Comparison of ENCODE assay signal across 8 cellular contexts in genomic region chr19:46860125-46860845, GRCh38. TPM values are rescaled to one million over a fixed set of nuclear protein-coding genes. Genes with fewer than 3 reads are reported as not detected.
DNase-seq lines count a peak whose midpoint lies in the region; ATAC-seq and TF ChIP-seq lines count a peak whose summit lies in the region.

No MANE protein-coding gene starts in this region.

- peak; percentile 49 for ATAC-seq in HG03378 (IDR thresholded peaks at IDR 0.05; ENCODE audit: unreplicated experiment)

- DNase-seq in AG09319 (ENCODE audit: extremely low read depth, low read depth) (peak; percentile 98), NCI-H446 treated with DMSO at 0.1 percent for 48 hours (lab: John Stamatoyannopoulos, UW) (peak; percentile 99), cerebellar nuclear complex (lab: John Stamatoyannopoulos, UW) (peak; percentile 40 to 75), kidney epithelial cell (ENCODE audit: low read depth) (peak; percentile 89)
- peak; percentile 93 for DNase-seq in activated CD4-positive, CD25-positive, alpha-beta regulatory T cell treated with anti-CD3 and anti-CD28 coated beads, Interleukin-2, amount 50 U/mL, for 72 hours
- peak; percentile 96 to 97 for DNase-seq in stimulated activated CD4-positive, alpha-beta T cell treated with anti-CD3 and anti-CD28 coated beads, Interleukin-15, amount 100 ng/mL, for 48 hours (ENCODE audit: low read depth in 2 of 2)

- peak overlapping the region; percentile 85 for H3K4me3 ChIP-seq in kidney epithelial cell (ENCODE audit: low read depth, low read length)

- no peaks in the 10 kb centered on the region for H3K36me3 ChIP-seq in kidney epithelial cell (ENCODE audit: control insufficient read depth, insufficient read depth, low read length)

- no peaks in the 10 kb centered on the region for H3K27me3 ChIP-seq in kidney epithelial cell (ENCODE audit: control insufficient read depth, insufficient read depth, low read length)

- peak; percentile 90 for TF ChIP-seq POLR2A in GM19099 (IDR thresholded peaks at IDR 0.05; ENCODE audit: extremely low read depth, insufficient read length, low read depth)

- no peak for TF ChIP-seq CTCF in AG09319 (IDR thresholded peaks at IDR 0.05; ENCODE audit: low read depth, low read length)
- TF ChIP-seq CTCF in kidney epithelial cell (IDR thresholded peaks at IDR 0.05; ENCODE audit: insufficient read depth, low read length, poor library complexity, severe bottlenecking), result no peak

RNA-seq across cellular contexts. Expression of gene ARHGAP35, which starts 0.5 kb away (rescaled TPM):
- total RNA-seq in kidney epithelial cell, result 30.9 and 31.6 TPM in 2 replicates

RNA-seq across cellular contexts. Expression of gene AP2S1, which starts 9.6 kb away (rescaled TPM):
- total RNA-seq in kidney epithelial cell, result 157 and 198 TPM in 2 replicates

Comparison
In these comparisons a context has a peak if more than half of its experiments do, and no peak if none do; other contexts are left out.
1. Peak in every context shown above with its lines: DNase-seq, ATAC-seq and H3K4me3 ChIP-seq.